ENCODE assay signal across 8 cellular contexts in the genomic region with DNA sequence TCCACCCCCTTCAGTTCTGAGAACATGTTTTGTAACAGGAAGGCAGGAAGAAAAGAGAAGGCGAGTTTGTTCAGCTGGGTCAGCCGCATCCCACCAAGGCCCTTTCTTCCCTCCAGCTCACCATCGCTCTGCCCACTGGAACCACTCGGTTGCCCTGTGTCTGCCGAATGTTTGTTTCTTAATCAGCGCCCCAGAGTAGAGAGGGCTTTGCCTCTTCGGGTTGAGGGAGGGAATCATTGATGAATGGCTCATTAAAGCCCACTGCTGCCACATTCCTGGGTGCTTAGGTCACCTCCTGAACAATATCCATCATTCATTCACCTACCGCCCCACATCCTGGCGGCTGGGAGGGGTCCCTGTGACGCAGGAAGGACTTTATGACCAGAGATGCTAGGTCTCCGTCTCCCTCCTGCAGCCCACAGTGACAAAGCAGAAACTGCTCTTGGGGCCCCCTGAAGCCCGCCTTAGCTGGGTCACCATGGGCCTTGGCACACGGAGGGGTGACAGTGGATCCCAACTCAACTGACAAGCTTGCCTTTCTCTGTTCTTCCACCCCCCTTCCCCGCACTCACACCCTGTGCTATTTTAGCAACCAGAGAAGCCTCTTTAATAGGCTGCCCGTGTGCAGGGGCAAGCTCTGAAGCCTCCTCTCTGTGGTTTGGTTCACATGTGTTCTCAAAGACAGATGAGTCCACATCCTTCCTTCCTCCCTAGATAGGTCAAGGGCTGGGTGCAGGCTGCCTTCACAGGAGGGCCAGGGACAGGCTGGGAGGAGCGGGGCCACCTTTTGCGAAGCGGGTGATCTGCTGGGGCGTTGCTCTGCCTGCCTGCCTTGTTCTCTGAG. TPM values are rescaled to one million over a fixed set of nuclear protein-coding genes. Genes with fewer than 3 reads are reported as not detected.
DNase-seq lines count a peak whose midpoint lies in the region; ATAC-seq, FAIRE-seq and TF ChIP-seq lines count a peak whose summit lies in the region.

No MANE protein-coding gene starts in this region.

- peak overlapping the region; percentile 88 to 90 for H4K8ac ChIP-seq in IMR-90 (ENCODE audit: low read depth in 2 of 2, low read length in 2 of 2)

- H3K27me3 ChIP-seq in IMR-90 (ENCODE audit: control insufficient read depth, insufficient read depth, low read length), result no peaks in the 10 kb centered on the region
- no peaks in the 10 kb centered on the region for H3K27me3 ChIP-seq in foreskin keratinocyte
- H3K27me3 ChIP-seq in pancreas, result no peaks in the 10 kb centered on the region

- CTCF ChIA-PET in IMR-90 (lab: Yijun Ruan, JAX), result interaction anchor here (0.7 kb wide), 1 partner anchor 468 kb away, joined by 3 read pairs; no protein-coding TSS in a partner anchor

- no peak overlapping the region for H3K4me2 ChIP-seq in IMR-90 (ENCODE audit: low read depth, low read length)

- 63% methylated on average over 4 of the region's 19 CpGs; no CpG with 5 or more reads in 1 of the 2 experiments for WGBS in IMR-90 (ENCODE audit: extremely low coverage in 2 of 2, insufficient read length in 1 of 2), 2 experiments
- 62 to 66% methylated on average over 19 of the region's 19 CpGs for WGBS in pancreas, 2 donors

- peak overlapping the region; percentile 8 for H3K18ac ChIP-seq in IMR-90 (ENCODE audit: low read depth, low read length)

- H2BK5ac ChIP-seq in IMR-90 (ENCODE audit: low read depth, low read length, poor library complexity, severe bottlenecking), result peak overlapping the region; percentile 95

- H3K9me1 ChIP-seq in IMR-90 (ENCODE audit: insufficient read depth, low read length), result peaks cover 50% of the 10 kb centered on the region

- TF ChIP-seq RAD21 in IMR-90 (IDR thresholded peaks at IDR 0.05; ENCODE audit: low read length), result no peak

- H4K91ac ChIP-seq in IMR-90 (ENCODE audit: insufficient read depth, low read depth, low read length), result peak overlapping the region; percentile 95

- H2BK15ac ChIP-seq in IMR-90 (ENCODE audit: low read depth, low read length), result peak overlapping the region; percentile 90; the same call in 2 of the 3 replicates

- no peak for TF ChIP-seq POLR2A in IMR-90 (IDR thresholded peaks at IDR 0.05; ENCODE audit: low read depth, low read length)

- intact Hi-C loops in IMR-90 (cut with micrococcal nuclease) (no loop called here), pancreas (cut with DNase I) (no loop called here)

- H3K9ac ChIP-seq in IMR-90 (ENCODE audit: low read depth, low read length), result peak overlapping the region; percentile 53

- TF ChIP-seq CTCF in IMR-90 (conservative IDR thresholded peaks at IDR 0.05; ENCODE audit: low read depth, low read length) (no peak), foreskin keratinocyte (conservative IDR thresholded peaks at IDR 0.05) (no peak), pancreas (IDR thresholded peaks at IDR 0.05) (no peak)

- H2AFZ ChIP-seq in IMR-90 (replicated peaks; ENCODE audit: low read length, poor library complexity), result peak overlapping the region; percentile 47

- BruUV-seq in IMR-90 (replicated peaks; lab: Mats Ljungman, UMichigan), result no TSS peak

- dilution Hi-C loops in IMR-90 (cut with HindIII; ENCODE audit: low sequenced_read_pairs, unreplicated experiment), result no loop called here

- peaks cover 54% of the 10 kb centered on the region for H4K20me1 ChIP-seq in IMR-90 (ENCODE audit: insufficient read depth, low read length)

- peak overlapping the region; percentile 72 for H3K56ac ChIP-seq in IMR-90 (ENCODE audit: extremely low read depth, insufficient read depth, low read length)

- H3K36me3 ChIP-seq in IMR-90 (ENCODE audit: control insufficient read depth, insufficient read depth, low read length) (peaks cover 26% of the 10 kb centered on the region), pancreas (peaks cover 0 to 3% (median 0%) of the 10 kb centered on the region in 3 donors)

- in situ Hi-C loops in IMR-90 (cut with MboI; ENCODE audit: low sequenced_read_pairs), result no loop called here

- POLR2A ChIA-PET in IMR-90 (lab: Charles Lee; ENCODE audit: unreplicated experiment), result interaction anchor here (1.3 to 1.4 kb wide), 2 partner anchors 26 to 35 kb away, joined by 4 to 17 read pairs; no protein-coding TSS in a partner anchor

- H2AK5ac ChIP-seq in IMR-90 (ENCODE audit: low read depth, low read length), result peak overlapping the region; percentile 99

- H3K23ac ChIP-seq in IMR-90 (ENCODE audit: low read depth, low read length), result peak overlapping the region; percentile 64

- peak overlapping the region; percentile 95 for H2AK9ac ChIP-seq in IMR-90 (replicated peaks; ENCODE audit: low read depth, low read length, poor library complexity)

- peak overlapping the region; percentile 76; the same call in 1 of the 2 replicates for H2BK20ac ChIP-seq in IMR-90 (ENCODE audit: low read depth, low read length)

- DNase-seq in GDM1 (lab: John Stamatoyannopoulos, UW) (peak; percentile 84), IMR-90 (peak; percentile 63), foreskin keratinocyte (peak; percentile 95 to 97), pancreas (peak in 2 of 6 donors; percentile 56 to 60), NCI-H2107 (lab: John Stamatoyannopoulos, UW) (no peak), NAMALWA (ENCODE audit: low spot score) (no peak)
- DNase-seq in activated CD8-positive, alpha-beta memory T cell treated with anti-CD3 and anti-CD28 coated beads for 24 hours, result peak; percentile 61

- peak overlapping the region; percentile 96 for H3K27ac ChIP-seq in IMR-90 (ENCODE audit: insufficient read depth, low read length)
- peak overlapping the region; percentile 100 for H3K27ac ChIP-seq in foreskin keratinocyte
- peak overlapping the region; percentile 70 to 80 (median 72) for H3K27ac ChIP-seq in pancreas

- H3K9me3 ChIP-seq in IMR-90 (ENCODE audit: control insufficient read depth, insufficient read depth, low read length) (no peaks in the 10 kb centered on the region), pancreas (no peaks in the 10 kb centered on the region)

- H3K4ac ChIP-seq in IMR-90 (ENCODE audit: low read depth, low read length), result peak overlapping the region; percentile 92

- peak overlapping the region; percentile 14 for H4K5ac ChIP-seq in IMR-90 (ENCODE audit: low read depth, low read length)

- H3K14ac ChIP-seq in IMR-90 (replicated peaks; ENCODE audit: low read depth, low read length), result peak overlapping the region; percentile 65

- H2BK120ac ChIP-seq in IMR-90 (ENCODE audit: low read depth, low read length), result peak overlapping the region; percentile 87

- H3K4me1 ChIP-seq in IMR-90 (ENCODE audit: control insufficient read depth, insufficient read depth, low read length), result peaks cover 24% of the 10 kb centered on the region
- H3K4me1 ChIP-seq in foreskin keratinocyte, result peaks cover 77% of the 10 kb centered on the region
- peaks cover 0 to 35% (median 8%) of the 10 kb centered on the region in 3 donors for H3K4me1 ChIP-seq in pancreas

- no peak for FAIRE-seq in pancreas (lab: Jason Lieb, UNC)

- peak; percentile 35 for ATAC-seq in IMR-90 (ENCODE audit: low read depth)
- ATAC-seq in foreskin keratinocyte, result peak; percentile 56
- peak; percentile 22 to 66 (median 56) for ATAC-seq in pancreas
- ATAC-seq in GM21528 (IDR thresholded peaks at IDR 0.05; ENCODE audit: low FRiP score, unreplicated experiment), result no peak

- peaks cover 0 to 95% of the 10 kb centered on the region in 2 experiments; a peak in 3 of 4 replicates for H3K79me1 ChIP-seq in IMR-90 (ENCODE audit: low read depth in 1 of 2, low read length in 2 of 2)

- H3K4me3 ChIP-seq in IMR-90 (ENCODE audit: insufficient read depth, low read depth, low read length) (no peak overlapping the region), pancreas (no peak overlapping the region)

TF ChIP-seq in IMR-90, 13 proteins besides CTCF, POLR2A, EP300 and RAD21 (continues in another document):
- TF ChIP-seq MAFK (IDR thresholded peaks at IDR 0.05; ENCODE audit: low read depth, low read length) (no peak), MXI1 (IDR thresholded peaks at IDR 0.05; ENCODE audit: borderline replicate concordance, low read depth, low read length) (no peak), CEBPB (IDR thresholded peaks at IDR 0.05; ENCODE audit: low read depth, low read length) (no peak), RCOR1 (IDR thresholded peaks at IDR 0.05; ENCODE audit: insufficient replicate concordance, low read length) (no peak), NFE2L2 (IDR thresholded peaks at IDR 0.05; ENCODE audit: low read depth, low read length) (no peak), CHD1 (IDR thresholded peaks at IDR 0.05; ENCODE audit: low read depth, low read length) (no peak), RFX5 (IDR thresholded peaks at IDR 0.05; ENCODE audit: low read depth, low read length) (no peak)
- TF ChIP-seq, protein P1, sequence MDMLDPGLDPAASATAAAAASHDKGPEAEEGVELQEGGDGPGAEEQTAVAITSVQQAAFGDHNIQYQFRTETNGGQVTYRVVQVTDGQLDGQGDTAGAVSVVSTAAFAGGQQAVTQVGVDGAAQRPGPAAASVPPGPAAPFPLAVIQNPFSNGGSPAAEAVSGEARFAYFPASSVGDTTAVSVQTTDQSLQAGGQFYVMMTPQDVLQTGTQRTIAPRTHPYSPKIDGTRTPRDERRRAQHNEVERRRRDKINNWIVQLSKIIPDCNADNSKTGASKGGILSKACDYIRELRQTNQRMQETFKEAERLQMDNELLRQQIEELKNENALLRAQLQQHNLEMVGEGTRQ (IDR thresholded peaks at IDR 0.05; ENCODE audit: low read depth, low read length), result no peak

RNA-seq across cellular contexts. Expression of a gene that starts 46.2 kb away (rescaled TPM):
- 614 and 659 TPM in 2 replicates for total RNA-seq in IMR-90 (2012; rRNA removed)
- 497 and 541 TPM in 2 replicates for polyA plus RNA-seq in IMR-90 (2012; rRNA removed)
- polyA plus RNA-seq in IMR-90 (2012; cell fraction: cytosol; rRNA removed), result 291 and 549 TPM in 2 replicates
- polyA plus RNA-seq in IMR-90 (2012; cell fraction: nucleus; rRNA removed; ENCODE audit: low replicate concordance), result 608 and 1,383 TPM in 2 replicates
- 499 and 534 TPM in 2 replicates for total RNA-seq in foreskin keratinocyte
- polyA plus RNA-seq in foreskin keratinocyte, result 532 and 546 TPM in 2 replicates
- 100 to 1,000 TPM; 137 to 284 (median 189) TPM for total RNA-seq in pancreas
- 100 to 1,000 TPM in 1 of 2 donors, 10 to 100 TPM in 1; 98.2 to 195 TPM for polyA plus RNA-seq in pancreas

RNA-seq across cellular contexts. Expression of a gene that starts 50.7 kb away (rescaled TPM):
- total RNA-seq in IMR-90 (2012; rRNA removed), result 0.18 TPM in 1 of 2 replicates, not detected in the other
- 0.97 and 0.99 TPM in 2 replicates for polyA plus RNA-seq in IMR-90 (2012; rRNA removed)
- 0.27 and 0.67 TPM in 2 replicates for polyA plus RNA-seq in IMR-90 (2012; cell fraction: cytosol; rRNA removed)
- polyA plus RNA-seq in IMR-90 (2012; cell fraction: nucleus; rRNA removed; ENCODE audit: low replicate concordance), result 8.4 and 12.7 TPM in 2 replicates
- total RNA-seq in foreskin keratinocyte, result 0.78 and 1.4 TPM in 2 replicates
- polyA plus RNA-seq in foreskin keratinocyte, result 1.6 and 2.5 TPM in 2 replicates
- total RNA-seq in pancreas, result 1 to 10 TPM; 2.3 to 8.8 (median 7.1) TPM
- polyA plus RNA-seq in pancreas, result 10 to 100 TPM; 40.4 to 46.3 TPM

Comparison
In these comparisons a context has a peak if more than half of its experiments do, and no peak if none do; other contexts are left out.
1. DNase-seq: peak in GDM1 (single experiment), IMR-90 (single experiment), activated CD8-positive, alpha-beta memory T cell treated with anti-CD3 and anti-CD28 coated beads for 24 hours (single experiment) and foreskin keratinocyte (2 of 2); none in NCI-H2107 (single experiment) and NAMALWA (single experiment).
2. Peak in every context shown above with its lines, with median percentiles within 50 percentile points of each other: H3K27ac ChIP-seq.